ENCODE assay signal across 8 cellular contexts in the genomic region with DNA sequence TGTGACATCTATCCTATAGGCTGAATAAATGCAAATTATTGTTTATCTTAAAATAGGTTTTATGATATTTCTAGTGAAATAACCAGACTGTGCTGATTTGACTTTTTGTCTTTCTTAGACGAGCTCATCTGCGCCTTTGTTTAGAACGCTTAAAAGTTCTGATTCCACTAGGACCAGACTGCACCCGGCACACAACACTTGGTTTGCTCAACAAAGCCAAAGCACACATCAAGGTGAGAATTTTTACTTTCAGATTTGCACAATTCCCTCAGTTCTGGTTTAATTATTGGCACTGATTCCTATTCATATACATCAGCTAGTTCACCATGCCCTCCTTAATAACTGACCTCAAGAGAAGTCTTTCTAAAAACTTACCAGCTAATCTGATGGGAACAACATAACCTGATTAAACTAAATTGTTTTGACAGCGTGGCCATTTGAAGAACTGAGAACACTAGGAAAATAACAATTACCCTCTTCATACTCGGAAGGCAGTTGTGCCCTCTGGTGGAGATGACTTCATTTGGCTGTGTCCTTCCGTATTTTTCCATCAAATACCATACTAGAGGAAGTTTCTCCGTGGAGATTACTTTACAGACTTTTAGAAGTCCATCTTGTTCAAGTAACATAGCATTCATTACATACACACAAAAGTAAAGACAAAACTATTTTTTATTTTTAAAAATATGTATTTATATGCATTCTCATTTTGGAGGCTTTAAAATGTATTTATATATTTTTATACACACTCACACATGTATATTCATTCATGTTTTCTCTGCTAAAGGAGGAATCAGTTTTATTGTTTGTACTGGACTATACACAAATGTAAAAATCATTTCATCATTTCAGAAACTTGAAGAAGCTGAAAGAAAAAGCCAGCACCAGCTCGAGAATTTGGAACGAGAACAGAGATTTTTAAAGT. TPM values are rescaled to one million over a fixed set of nuclear protein-coding genes. Genes with fewer than 3 reads are reported as not detected.
DNase-seq lines count a peak whose midpoint lies in the region; ATAC-seq, FAIRE-seq and TF ChIP-seq lines count a peak whose summit lies in the region.

No MANE protein-coding gene starts in this region.

- no peak overlapping the region for H3K4me3 ChIP-seq in neutrophil (ENCODE audit: low read depth in 1 of 2, low read length in 1 of 2)

- H3K36me3 ChIP-seq in neutrophil, result peaks cover 17% of the 10 kb centered on the region

- ATAC-seq in HG03108 (IDR thresholded peaks at IDR 0.05; ENCODE audit: unreplicated experiment) (peak; percentile 57), GM21360 (IDR thresholded peaks at IDR 0.05; ENCODE audit: unreplicated experiment) (no peak), HG03135 (IDR thresholded peaks at IDR 0.05; ENCODE audit: unreplicated experiment) (no peak)

- FAIRE-seq in frontal cortex (lab: Jason Lieb, UNC), result peak; percentile 98

- TF ChIP-seq CTCF in neutrophil (IDR thresholded peaks at IDR 0.05), result peak; percentile 66

- H3K4me1 ChIP-seq in neutrophil (ENCODE audit: control insufficient read depth in 1 of 2, insufficient read depth in 1 of 2, low read depth in 1 of 2, low read length in 1 of 2), result peaks cover 1 to 9% of the 10 kb centered on the region in 2 experiments

- DNase-seq in DMS79 treated with DMSO at 0.1 percent for 48 hours (lab: John Stamatoyannopoulos, UW) (peak; percentile 36), NOMO-1 treated with DMSO at 0.1 percent for 48 hours (lab: John Stamatoyannopoulos, UW; ENCODE audit: unreplicated experiment) (peak; percentile 85), frontal cortex (ENCODE audit: low spot score in 2 of 2) (peak in 1 of 2 donors; percentile 29)
- DNase-seq in activated naive CD4-positive, alpha-beta T cell treated with Interleukin-2 at 50 U/mL for 16 hours, result peak; percentile 38

- no peaks in the 10 kb centered on the region for H3K27me3 ChIP-seq in neutrophil

- peak overlapping the region; percentile 48 for H3K27ac ChIP-seq in neutrophil

- no peaks in the 10 kb centered on the region for H3K9me3 ChIP-seq in neutrophil

RNA-seq across cellular contexts. Expression of a gene that starts 25.4 kb away (rescaled TPM):
- 10.6 TPM for total RNA-seq in frontal cortex
